ENCODE assay signal across 8 cellular contexts in genomic region chr16:82011199-82011641, GRCh38. TPM values are rescaled to one million over a fixed set of nuclear protein-coding genes. Genes with fewer than 3 reads are reported as not detected.
A peak's percentile ranks its signal among the peaks of the same experiment; 100 is the strongest.
DNase-seq lines count a peak whose midpoint lies in the region; ATAC-seq and TF ChIP-seq lines count a peak whose summit lies in the region.

TSS of gene SDR42E1 (minus strand) at chr16:82011470. CDS start at chr16:82000858, 10,612 bp downstream.

- no peak for TF ChIP-seq CTCF in progenitor cell of endocrine pancreas (IDR thresholded peaks at IDR 0.05; ENCODE audit: unreplicated experiment)

- peak; percentile 93 for ATAC-seq in HG02938 (IDR thresholded peaks at IDR 0.05; ENCODE audit: unreplicated experiment)

- peak within 1 kb of the TSS; percentile 55 for H3K27ac Mint-ChIP-seq in activated T-helper 2 cell treated with anti-CD3 and anti-CD28 coated beads, Interferon-gamma antibody, Interleukin-2, Interleukin-4, amounts not matched to agents 10 μg/mL and 5 μg/mL and 100 μg/mL, durations not matched to agents 14 hours and 24 hours and 36 hours
- H3K27ac Mint-ChIP-seq in progenitor cell of endocrine pancreas: no peak within 1 kb of the TSS

- H3K4me3 Mint-ChIP-seq in activated T-helper 2 cell treated with anti-CD3 and anti-CD28 coated beads, Interferon-gamma antibody, Interleukin-2, Interleukin-4, amounts not matched to agents 10 μg/mL and 5 μg/mL and 100 μg/mL, durations not matched to agents 14 hours and 24 hours and 36 hours (ENCODE audit: low read depth): peak within 1 kb of the TSS; percentile 82
- H3K4me3 Mint-ChIP-seq in progenitor cell of endocrine pancreas (ENCODE audit: low read depth): no peak within 1 kb of the TSS

- peaks cover 34% of the 10 kb centered on the region for H3K9me3 Mint-ChIP-seq in activated T-helper 2 cell treated with anti-CD3 and anti-CD28 coated beads, Interferon-gamma antibody, Interleukin-2, Interleukin-4, amounts not matched to agents 10 μg/mL and 5 μg/mL and 100 μg/mL, durations not matched to agents 14 hours and 24 hours and 36 hours
- peaks cover 19% of the 10 kb centered on the region for H3K9me3 Mint-ChIP-seq in progenitor cell of endocrine pancreas (ENCODE audit: low read depth)

- TF ChIP-seq POLR2A in GM15510 (IDR thresholded peaks at IDR 0.05; ENCODE audit: borderline replicate concordance, extremely low read depth, insufficient read length): peak; percentile 58

- intact Hi-C loops in activated T-helper 2 cell treated with anti-CD3 and anti-CD28 coated beads, Interferon-gamma antibody, Interleukin-2, Interleukin-4, amounts not matched to agents 10 μg/mL and 5 μg/mL and 100 μg/mL, durations not matched to agents 14 hours and 24 hours and 36 hours (cut with micrococcal nuclease): no loop called here

- peaks cover 30% of the 10 kb centered on the region for H3K36me3 Mint-ChIP-seq in activated T-helper 2 cell treated with anti-CD3 and anti-CD28 coated beads, Interferon-gamma antibody, Interleukin-2, Interleukin-4, amounts not matched to agents 10 μg/mL and 5 μg/mL and 100 μg/mL, durations not matched to agents 14 hours and 24 hours and 36 hours (ENCODE audit: low read depth)
- peaks cover 6% of the 10 kb centered on the region for H3K36me3 Mint-ChIP-seq in progenitor cell of endocrine pancreas (ENCODE audit: insufficient read depth)

- peak; percentile 90 for DNase-seq in NCI-H69 (lab: John Stamatoyannopoulos, UW)
- peak; percentile 43 for DNase-seq in activated T-helper 2 cell treated with anti-CD3 and anti-CD28 coated beads, Interferon-gamma antibody, Interleukin-2, Interleukin-4, amounts not matched to agents 10 μg/mL and 5 μg/mL and 100 μg/mL, durations not matched to agents 14 hours and 24 hours and 36 hours (ENCODE audit: low spot score)
- DNase-seq in kidney glomerular epithelial cell (lab: John Stamatoyannopoulos, UW): peak; percentile 29
- peak; percentile 23 to 38 for DNase-seq in stimulated activated CD8-positive, alpha-beta memory T cell treated with anti-CD3 and anti-CD28 coated beads, Interleukin-15, amount 100 ng/mL, for 4 hours (ENCODE audit: low read depth in 2 of 2)
- no peak for DNase-seq in progenitor cell of endocrine pancreas (ENCODE audit: low spot score, unreplicated experiment)
- no peak for DNase-seq in AG08396 (ENCODE audit: low spot score)

- peaks cover 12% of the 10 kb centered on the region for H3K4me1 Mint-ChIP-seq in activated T-helper 2 cell treated with anti-CD3 and anti-CD28 coated beads, Interferon-gamma antibody, Interleukin-2, Interleukin-4, amounts not matched to agents 10 μg/mL and 5 μg/mL and 100 μg/mL, durations not matched to agents 14 hours and 24 hours and 36 hours (ENCODE audit: low read depth)
- H3K4me1 Mint-ChIP-seq in progenitor cell of endocrine pancreas (ENCODE audit: low read depth): no peaks in the 10 kb centered on the region

- H3K27me3 Mint-ChIP-seq in activated T-helper 2 cell treated with anti-CD3 and anti-CD28 coated beads, Interferon-gamma antibody, Interleukin-2, Interleukin-4, amounts not matched to agents 10 μg/mL and 5 μg/mL and 100 μg/mL, durations not matched to agents 14 hours and 24 hours and 36 hours (ENCODE audit: low read depth): peaks cover 13% of the 10 kb centered on the region
- H3K27me3 Mint-ChIP-seq in progenitor cell of endocrine pancreas: no peaks in the 10 kb centered on the region

RNA-seq across cellular contexts. Expression of gene SDR42E1, which starts in this region (rescaled TPM):
- total RNA-seq in activated T-helper 2 cell treated with anti-CD3 and anti-CD28 coated beads, Interferon-gamma antibody, Interleukin-2, Interleukin-4, amounts not matched to agents 10 μg/mL and 5 μg/mL and 100 μg/mL, durations not matched to agents 14 hours and 24 hours and 36 hours: 3.9 and 4.2 TPM in 2 replicates
- total RNA-seq in progenitor cell of endocrine pancreas: 0.02 and 0.04 TPM in 2 replicates

Comparison
In these comparisons a context has a peak if more than half of its experiments do, and no peak if none do; other contexts are left out.
1. DNase-seq: peak in NCI-H69 (single experiment), activated T-helper 2 cell treated with anti-CD3 and anti-CD28 coated beads, Interferon-gamma antibody, Interleukin-2, Interleukin-4, amounts not matched to agents 10 μg/mL and 5 μg/mL and 100 μg/mL, durations not matched to agents 14 hours and 24 hours and 36 hours (single experiment), kidney glomerular epithelial cell (single experiment) and stimulated activated CD8-positive, alpha-beta memory T cell treated with anti-CD3 and anti-CD28 coated beads, Interleukin-15, amount 100 ng/mL, for 4 hours (2 of 2); none in progenitor cell of endocrine pancreas (single experiment) and AG08396 (single experiment).